ENCODE assay signal across 8 cellular contexts in genomic region chr20:50286609-50287008, GRCh38.
DNase-seq lines count a peak whose midpoint lies in the region; ATAC-seq, FAIRE-seq and TF ChIP-seq lines count a peak whose summit lies in the region.

No MANE protein-coding gene starts in this region.

- no peaks in the 10 kb centered on the region for H3K79me2 ChIP-seq in MM.1S (ENCODE audit: low read length)

- TF ChIP-seq CTCF in MM.1S (IDR thresholded peaks at IDR 0.05; ENCODE audit: low read length): no peak

- H3K4me1 ChIP-seq in MM.1S (ENCODE audit: low read length): no peaks in the 10 kb centered on the region

- H3K4me2 ChIP-seq in MM.1S (ENCODE audit: low read depth, low read length): no peak overlapping the region

- no peak overlapping the region for H3K9ac ChIP-seq in MM.1S (ENCODE audit: low read length)

- no peaks in the 10 kb centered on the region for H3F3A ChIP-seq in MM.1S (ENCODE audit: insufficient read depth, low read length)

- no peak overlapping the region for H3K27ac ChIP-seq in MM.1S (ENCODE audit: low read length)

- no peaks in the 10 kb centered on the region for H3K36me3 ChIP-seq in MM.1S (replicated peaks; ENCODE audit: insufficient read depth, low read length)

- ATAC-seq in left lobe of liver: no peak

- H3K9me3 ChIP-seq in MM.1S (replicated peaks; ENCODE audit: insufficient read depth, low read length): no peaks in the 10 kb centered on the region

- H3K27me3 ChIP-seq in MM.1S (replicated peaks; ENCODE audit: insufficient read depth, low read length): peaks cover 92% of the 10 kb centered on the region

- H2AFZ ChIP-seq in MM.1S (ENCODE audit: low read length): no peak overlapping the region

- DNase-seq in GM19239 (ENCODE audit: insufficient read length, low spot score) (peak; percentile 53), RPMI7951 (ENCODE audit: low read depth) (peak; percentile 79), germinal center (ENCODE audit: low spot score) (peak; percentile 89), MM.1S (no peak), NCI-H526 (lab: John Stamatoyannopoulos, UW) (no peak), left lobe of liver (ENCODE audit: low spot score) (no peak)
- DNase-seq in stimulated activated CD8-positive, alpha-beta memory T cell treated with anti-CD3 and anti-CD28 coated beads, Interleukin-4, amount 100 ng/mL, for 48 hours: peak; percentile 55
- DNase-seq in effector CD8-positive, alpha-beta T cell (lab: John Stamatoyannopoulos, UW): no peak

- H3K4me3 ChIP-seq in MM.1S (ENCODE audit: low read length): no peak overlapping the region

- no peak for FAIRE-seq in GM19239 (lab: Jason Lieb, UNC)

- no peaks in the 10 kb centered on the region for H4K20me1 ChIP-seq in MM.1S (ENCODE audit: insufficient read depth, low read length)

- no peaks in the 10 kb centered on the region for H3K9me2 ChIP-seq in MM.1S (replicated peaks; ENCODE audit: insufficient read depth, low read length)

Comparison
In these comparisons a context has a peak if more than half of its experiments do, and no peak if none do; other contexts are left out.
1. DNase-seq: peak in GM19239 (single experiment), RPMI7951 (single experiment), germinal center (single experiment) and stimulated activated CD8-positive, alpha-beta memory T cell treated with anti-CD3 and anti-CD28 coated beads, Interleukin-4, amount 100 ng/mL, for 48 hours (single experiment); none in effector CD8-positive, alpha-beta T cell (single experiment), MM.1S (single experiment), NCI-H526 (0 of 2) and left lobe of liver (single experiment).